Comparison of ENCODE assay signal across 20 cellular contexts in the genomic region with DNA sequence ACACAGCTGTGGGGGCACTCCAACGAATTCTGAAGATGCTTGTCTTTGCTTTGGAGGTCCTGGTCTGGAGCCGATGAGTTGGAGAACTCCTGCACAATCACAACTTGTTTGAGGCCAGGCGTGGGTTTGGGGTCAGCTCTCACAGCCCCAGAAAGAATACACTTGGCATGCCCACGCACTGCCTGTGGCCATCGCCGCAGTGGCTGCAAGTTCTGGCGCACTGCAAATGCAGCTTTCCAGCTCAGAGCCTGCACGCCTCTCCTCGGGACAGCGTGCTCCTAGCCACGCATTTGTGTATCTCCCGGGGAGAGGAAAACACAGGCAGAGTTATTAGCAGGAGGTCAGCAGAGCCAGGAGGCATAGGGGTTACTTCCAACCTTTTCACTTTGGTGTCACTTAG.
"Had no signal": no experiment of that assay in that cellular context is flagged by ENCODE, and none has a peak within 500 bp of the region (broad histone marks: within the 10 kb centered on the region; RNA-seq: fewer than 3 reads in every experiment).

No MANE protein-coding gene starts in this region.

- H3K9me3 ChIP-seq: MG63, SJSA1 had no signal

- H3K36me3 ChIP-seq: MG63, SJSA1 had no signal

- H3K27ac ChIP-seq: SJSA1, SK-N-MC had no signal

- H3K4me1 ChIP-seq: SJSA1 had no signal

- DNase-seq: Karpas-422, KG1, MG63, NCI-H1092, NCI-H1436, NCI-H187, NCI-H2029, NCI-H2081 treated with DMSO at 0.1 percent for 48 hours, NCI-H2171, NCI-H226, NCI-H446, NCI-H510A, NCI-H524 treated with DMSO at 0.1 percent for 48 hours, NCI-H69, NCI-H774, Right ventricle myocardium superior, RPMI8226, SIG-M5 had no signal

- H3K27me3 ChIP-seq: MG63 had no signal

- H3K4me3 ChIP-seq: MG63, SJSA1, SK-N-MC had no signal
